Comparison of ENCODE assay signal across 11 cellular contexts in genomic region chr15:96347181-96348111, GRCh38. TPM values are rescaled to one million over a fixed set of nuclear protein-coding genes. Genes with fewer than 3 reads are reported as not detected.
DNase-seq lines count a peak whose midpoint lies in the region; ATAC-seq and TF ChIP-seq lines count a peak whose summit lies in the region.
"Had no signal": no experiment of that assay in that cellular context is flagged by ENCODE, and none has a peak within 500 bp of the region (broad histone marks: within the 10 kb centered on the region; RNA-seq: fewer than 3 reads in every experiment).

No MANE protein-coding gene starts in this region.

- H4K91ac ChIP-seq in trophoblast cell (ENCODE audit: low read depth, low read length): no peak overlapping the region

- H3K23ac ChIP-seq in trophoblast cell (ENCODE audit: low read length): no peak overlapping the region

- no peak overlapping the region for H2AK5ac ChIP-seq in trophoblast cell (ENCODE audit: low read length)

- no peak overlapping the region for H3K9ac ChIP-seq in trophoblast cell (ENCODE audit: low read length)

- H3K27ac Mint-ChIP-seq in WTC11: no peak overlapping the region

- WGBS in heart left ventricle, 4 donors: 21 to 40% (median 30%) methylated on average over 36 to 39 of the region's 39 CpGs
- no CpG with 5 or more reads among the region's 39 CpGs for WGBS in trophoblast cell (ENCODE audit: extremely low coverage, insufficient coverage, insufficient read length)

- H3K14ac ChIP-seq in trophoblast cell (ENCODE audit: low read length): no peak overlapping the region

- no peak overlapping the region for H2BK12ac ChIP-seq in trophoblast cell (ENCODE audit: low read length)

- peak overlapping the region; percentile 47 for H3K4me2 ChIP-seq in trophoblast cell (ENCODE audit: low read length)

- H3K27me3 ChIP-seq in heart left ventricle (peaks cover 0 to 95% (median 29%) of the 10 kb centered on the region in 9 donors), trophoblast cell (ENCODE audit: insufficient read depth, low read length) (peaks cover 19% of the 10 kb centered on the region)

- H4K12ac ChIP-seq in trophoblast cell (ENCODE audit: low read depth, low read length): no peak overlapping the region

- H3K36me3 ChIP-seq in heart left ventricle (no peaks in the 10 kb centered on the region), trophoblast cell (ENCODE audit: control insufficient read depth in 1 of 2, insufficient read depth in 2 of 2, low read length in 2 of 2) (peaks cover 24 to 34% of the 10 kb centered on the region in 2 experiments)

- H3K4ac ChIP-seq in trophoblast cell (ENCODE audit: low read depth, low read length): no peak overlapping the region

- intact Hi-C loops in heart left ventricle (cut with DNase I): loop anchor here in 9 of 10 donors (5.0 to 10.0 kb wide), 7 partner anchors 743 to 1680 kb away; no protein-coding TSS in a partner anchor

- no peak overlapping the region for H2AFZ ChIP-seq in trophoblast cell (ENCODE audit: insufficient read depth, low read length, poor library complexity)

- peaks cover 0 to 76% (median 25%) of the 10 kb centered on the region in 12 donors for H3K4me1 ChIP-seq in heart left ventricle
- H3K4me1 ChIP-seq in trophoblast cell (ENCODE audit: control insufficient read depth in 1 of 2, insufficient read depth in 2 of 2, low read length in 2 of 2): peaks cover 19 to 22% of the 10 kb centered on the region in 2 experiments

- peaks cover 84% of the 10 kb centered on the region for H3K4me1 Mint-ChIP-seq in WTC11

- H3K79me2 ChIP-seq in trophoblast cell (ENCODE audit: control insufficient read depth, insufficient read depth, low read length, poor library complexity): no peaks in the 10 kb centered on the region

- DNase-seq in D341Med (ENCODE audit: low spot score) (peak; percentile 23), WTC11 (ENCODE audit: low spot score) (peak; percentile 45), heart left ventricle (peak in 4 of 5 donors; percentile 49 to 68 (median 60)), trophoblast cell (no peak), GF-D8 (lab: John Stamatoyannopoulos, UW) (no peak), SW 1271 (lab: John Stamatoyannopoulos, UW) (no peak)
- no peak for DNase-seq in activated effector memory CD4-positive, alpha-beta T cell treated with Interleukin-2 at 50 U/mL for 16 hours
- DNase-seq: activated naive CD4-positive, alpha-beta T cell treated with anti-CD3 and anti-CD28 coated beads, Interleukin-2, amount 50 U/mL, for 16 hours; NCI-H1694 treated with DMSO at 0.1 percent for 48 hours had no signal

- no peak for TF ChIP-seq POLR2A in heart left ventricle (IDR thresholded peaks at IDR 0.05)

- ATAC-seq in WTC11 (peak; percentile 8; the same call in 1 of the 2 replicates), heart left ventricle (peak in 3 of 4 donors; percentile 42 to 74 (median 42)), HG03460 (IDR thresholded peaks at IDR 0.05; ENCODE audit: unreplicated experiment) (no peak)

- H3K9me3 ChIP-seq in heart left ventricle (no peaks in the 10 kb centered on the region), trophoblast cell (ENCODE audit: insufficient read depth, low read depth, low read length) (peaks cover 4% of the 10 kb centered on the region)

- POLR2A ChIA-PET in WTC11 (lab: Charles Lee): no interaction called here

- TF ChIP-seq CTCF in WTC11 (IDR thresholded peaks at IDR 0.05) (no peak), heart left ventricle (IDR thresholded peaks at IDR 0.05) (no peak)

- H3K79me1 ChIP-seq in trophoblast cell (ENCODE audit: low read length): peaks cover 6% of the 10 kb centered on the region

- H3K4me3 ChIP-seq in heart left ventricle (peak overlapping the region; percentile 11 to 91 (median 59)), trophoblast cell (ENCODE audit: low read depth, low read length) (no peak overlapping the region)

- no peak overlapping the region for H2BK120ac ChIP-seq in trophoblast cell (ENCODE audit: insufficient read depth, low read length, poor library complexity)

- H2BK5ac ChIP-seq in trophoblast cell (ENCODE audit: low read depth, low read length, poor library complexity): no peak overlapping the region

- H3K9me3 Mint-ChIP-seq in WTC11: no peaks in the 10 kb centered on the region

- H3K18ac ChIP-seq in trophoblast cell (ENCODE audit: low read length): no peak overlapping the region

- H3K27me3 Mint-ChIP-seq in WTC11 (ENCODE audit: low read depth): no peaks in the 10 kb centered on the region; the same call in 1 of the 2 replicates

- peak overlapping the region; percentile 73 to 96 (median 92) for H3K27ac ChIP-seq in heart left ventricle
- H3K27ac ChIP-seq in trophoblast cell (ENCODE audit: low read depth, low read length): no peak overlapping the region

- H3K36me3 Mint-ChIP-seq in WTC11: no peaks in the 10 kb centered on the region

- CTCF ChIA-PET in WTC11 (lab: Charles Lee): interaction anchor here (0.6 to 2.5 kb wide), 3 partner anchors 9 to 20 kb away, joined by 5 to 14 read pairs (median 6); no protein-coding TSS in a partner anchor

- no peak overlapping the region for H4K8ac ChIP-seq in trophoblast cell (ENCODE audit: low read depth, low read length)

- peak overlapping the region; percentile 48 for H3K4me3 Mint-ChIP-seq in WTC11

TF ChIP-seq in WTC11, 78 proteins besides CTCF, POLR2A, EP300 and RAD21:
- no peak for TF ChIP-seq KAT7 (CRISPR knock-in tag; IDR thresholded peaks at IDR 0.05; ENCODE audit: borderline replicate concordance)
- no peak for TF ChIP-seq ATF3 (CRISPR knock-in tag; conservative IDR thresholded peaks at IDR 0.05)
- TF ChIP-seq EMX1 (CRISPR knock-in tag; IDR thresholded peaks at IDR 0.05): no peak
- no peak for TF ChIP-seq CREM (CRISPR knock-in tag; IDR thresholded peaks at IDR 0.05)
- no peak for TF ChIP-seq ZNF138 (CRISPR knock-in tag; conservative IDR thresholded peaks at IDR 0.05)
- no peak for TF ChIP-seq SP1 (CRISPR knock-in tag; conservative IDR thresholded peaks at IDR 0.05)
- TF ChIP-seq ZNF121 (CRISPR knock-in tag; IDR thresholded peaks at IDR 0.05): no peak
- no peak for TF ChIP-seq USF1 (CRISPR knock-in tag; IDR thresholded peaks at IDR 0.05)
- no peak for TF ChIP-seq JAZF1 (CRISPR knock-in tag; IDR thresholded peaks at IDR 0.05)
- TF ChIP-seq ZNF232 (CRISPR knock-in tag; IDR thresholded peaks at IDR 0.05): no peak
- TF ChIP-seq MLX (CRISPR knock-in tag; IDR thresholded peaks at IDR 0.05): no peak
- no peak for TF ChIP-seq ATF2 (CRISPR knock-in tag; IDR thresholded peaks at IDR 0.05; ENCODE audit: borderline replicate concordance, low read depth)
- no peak for TF ChIP-seq GTF2I (CRISPR knock-in tag; conservative IDR thresholded peaks at IDR 0.05)
- no peak for TF ChIP-seq TEAD4 (CRISPR knock-in tag; IDR thresholded peaks at IDR 0.05)

RNA-seq across cellular contexts. Expression of gene NR2F2, which starts 16.9 kb away (rescaled TPM):
- total RNA-seq in WTC11 (2021) (0.27 to 0.57 TPM (median 0.55 TPM) in 3 replicates), heart left ventricle (10 to 100 TPM; 11.9 to 22.4 (median 16.5) TPM)
- polyA plus RNA-seq in heart left ventricle: 10 to 100 TPM; 11.8 to 16.1 TPM
- 91.9 and 99.1 TPM in 2 replicates for polyA plus RNA-seq in trophoblast cell (2013)
- total RNA-seq: T-helper 2 cell treated with Interferon-gamma antibody and Interleukin-4, amounts not matched to agents 100 ng/mL and 5 ng/mL, for 36 hours had no signal

Comparison
In these comparisons a context has a peak if more than half of its experiments do, and no peak if none do; other contexts are left out.
1. DNase-seq: peak in D341Med (single experiment), WTC11 (single experiment) and heart left ventricle (4 of 5); none in trophoblast cell (0 of 2), activated effector memory CD4-positive, alpha-beta T cell treated with Interleukin-2 at 50 U/mL for 16 hours (single experiment), GF-D8 (single experiment) and SW 1271 (0 of 2).